In the genomic region with DNA sequence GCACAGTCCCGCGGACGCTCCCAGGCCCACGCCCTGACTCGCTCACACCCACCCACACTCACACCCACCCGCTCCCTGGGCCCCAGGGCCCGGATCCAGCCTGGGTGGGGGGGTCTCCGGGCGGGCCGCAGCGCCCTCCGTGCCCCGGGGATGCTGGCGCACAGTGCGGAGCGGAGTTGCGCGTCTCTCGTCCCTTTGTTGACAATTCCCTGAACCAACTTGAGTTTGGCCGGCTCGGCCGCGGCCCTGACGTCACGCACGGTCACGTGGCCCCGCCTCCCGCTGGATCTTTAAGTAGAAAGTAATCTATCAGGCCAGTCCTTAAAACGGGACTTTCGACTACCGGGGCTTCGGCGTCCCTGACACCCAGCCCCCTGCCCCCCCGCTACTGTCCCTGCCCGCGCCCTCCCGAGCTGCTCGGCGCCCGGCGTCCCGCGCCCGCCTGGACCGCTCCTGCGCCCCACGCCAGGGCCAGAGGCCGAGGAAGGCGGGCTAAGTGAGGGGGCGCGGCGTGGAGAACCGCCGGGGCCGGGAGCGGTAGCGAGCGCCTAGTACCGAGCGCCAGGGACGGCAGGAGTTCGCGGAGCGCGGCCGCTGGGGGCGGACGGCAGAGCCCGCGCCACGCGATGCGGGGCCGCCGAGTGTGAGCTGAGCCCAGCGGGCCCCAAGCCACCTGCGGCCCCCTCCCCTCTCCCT, we compare ENCODE assay signal across 1 cellular context.
TF ChIP-seq lines count a peak whose summit lies in the region.

Gene FOXD3 (plus strand): TSS at position 320 of the 696 bp plus-strand sequence. CDS start 492 bp downstream, outside the sequence.

TF ChIP-seq in K562, 482 proteins besides CTCF, POLR2A, EP300 and RAD21 (continued from another document and continues in another):
- TF ChIP-seq RERE (CRISPR knock-in tag; IDR thresholded peaks at IDR 0.05; ENCODE audit: borderline replicate concordance): no peak
- TF ChIP-seq HNRNPK (IDR thresholded peaks at IDR 0.05; ENCODE audit: low read depth, low read length, poor library complexity, severe bottlenecking): peak; percentile 13
- TF ChIP-seq MCM5 (IDR thresholded peaks at IDR 0.05; ENCODE audit: low read depth): no peak
- TF ChIP-seq TEAD1 (CRISPR knock-in tag; IDR thresholded peaks at IDR 0.05): peak in 1 of 2 experiments; percentile 29; a peak in 1 of 4 replicates
- TF ChIP-seq RAD51 (IDR thresholded peaks at IDR 0.05; ENCODE audit: borderline replicate concordance, low read depth): peak; percentile 92
- TF ChIP-seq ZNF764 (CRISPR knock-in tag; IDR thresholded peaks at IDR 0.05; ENCODE audit: low read depth): no peak
- no peak for TF ChIP-seq THRAP3 (IDR thresholded peaks at IDR 0.05; ENCODE audit: borderline replicate concordance)
- TF ChIP-seq SMAD2 (IDR thresholded peaks at IDR 0.05; ENCODE audit: low read depth, low read length): no peak
- no peak for TF ChIP-seq JUNB (CRISPR knock-in tag; conservative IDR thresholded peaks at IDR 0.05)
- TF ChIP-seq ZFX (CRISPR knock-in tag; IDR thresholded peaks at IDR 0.05): peak; percentile 85
- no peak; the same call in 1 of the 2 replicates for TF ChIP-seq ZBTB1 (CRISPR knock-in tag; IDR thresholded peaks at IDR 0.05; ENCODE audit: borderline replicate concordance, low read depth)
- 0 out of 2 replicates have a peak, but pooled peaks have one; percentile 37 for TF ChIP-seq CBX1 (IDR thresholded peaks at IDR 0.05; ENCODE audit: low read depth)
- no peak for TF ChIP-seq HMG20B (CRISPR knock-in tag; IDR thresholded peaks at IDR 0.05)
- TF ChIP-seq BCOR (IDR thresholded peaks at IDR 0.05): peak; percentile 28; the same call in 1 of the 2 replicates
- TF ChIP-seq CEBPB (tag; IDR thresholded peaks at IDR 0.05): no peak
- TF ChIP-seq KLF10 (CRISPR knock-in tag; IDR thresholded peaks at IDR 0.05): no peak
- no peak for TF ChIP-seq TAF15 (IDR thresholded peaks at IDR 0.05; ENCODE audit: low read depth, low read length)
- 0 out of 2 replicates have a peak, but pooled peaks have one; percentile 14 for TF ChIP-seq SOX6 (IDR thresholded peaks at IDR 0.05)
- TF ChIP-seq PURB (CRISPR knock-in tag; IDR thresholded peaks at IDR 0.05; ENCODE audit: low read depth): no peak
- no peak for TF ChIP-seq RCOR1 (IDR thresholded peaks at IDR 0.05; ENCODE audit: borderline replicate concordance in 1 of 2, low read depth in 2 of 2, low read length in 2 of 2)
- TF ChIP-seq, protein P1, sequence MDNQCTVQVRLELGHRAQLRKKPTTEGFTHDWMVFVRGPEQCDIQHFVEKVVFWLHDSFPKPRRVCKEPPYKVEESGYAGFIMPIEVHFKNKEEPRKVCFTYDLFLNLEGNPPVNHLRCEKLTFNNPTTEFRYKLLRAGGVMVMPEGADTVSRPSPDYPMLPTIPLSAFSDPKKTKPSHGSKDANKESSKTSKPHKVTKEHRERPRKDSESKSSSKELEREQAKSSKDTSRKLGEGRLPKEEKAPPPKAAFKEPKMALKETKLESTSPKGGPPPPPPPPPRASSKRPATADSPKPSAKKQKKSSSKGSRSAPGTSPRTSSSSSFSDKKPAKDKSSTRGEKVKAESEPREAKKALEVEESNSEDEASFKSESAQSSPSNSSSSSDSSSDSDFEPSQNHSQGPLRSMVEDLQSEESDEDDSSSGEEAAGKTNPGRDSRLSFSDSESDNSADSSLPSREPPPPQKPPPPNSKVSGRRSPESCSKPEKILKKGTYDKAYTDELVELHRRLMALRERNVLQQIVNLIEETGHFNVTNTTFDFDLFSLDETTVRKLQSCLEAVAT (IDR thresholded peaks at IDR 0.05): no peak
- no peak for TF ChIP-seq ZNF184 (CRISPR knock-in tag; IDR thresholded peaks at IDR 0.05)
- no peak for TF ChIP-seq GATA2 (CRISPR knock-in tag; IDR thresholded peaks at IDR 0.05)
- no peak for TF ChIP-seq ZNF134 (CRISPR knock-in tag; conservative IDR thresholded peaks at IDR 0.05)
- no peak for TF ChIP-seq ZNF232 (CRISPR knock-in tag; IDR thresholded peaks at IDR 0.05)
- peak; percentile 56; the same call in 1 of the 2 replicates for TF ChIP-seq FOXK1 (CRISPR knock-in tag; IDR thresholded peaks at IDR 0.05; ENCODE audit: borderline replicate concordance)
- TF ChIP-seq FOXA1 (IDR thresholded peaks at IDR 0.05; ENCODE audit: borderline replicate concordance): no peak
- TF ChIP-seq, protein P2, sequence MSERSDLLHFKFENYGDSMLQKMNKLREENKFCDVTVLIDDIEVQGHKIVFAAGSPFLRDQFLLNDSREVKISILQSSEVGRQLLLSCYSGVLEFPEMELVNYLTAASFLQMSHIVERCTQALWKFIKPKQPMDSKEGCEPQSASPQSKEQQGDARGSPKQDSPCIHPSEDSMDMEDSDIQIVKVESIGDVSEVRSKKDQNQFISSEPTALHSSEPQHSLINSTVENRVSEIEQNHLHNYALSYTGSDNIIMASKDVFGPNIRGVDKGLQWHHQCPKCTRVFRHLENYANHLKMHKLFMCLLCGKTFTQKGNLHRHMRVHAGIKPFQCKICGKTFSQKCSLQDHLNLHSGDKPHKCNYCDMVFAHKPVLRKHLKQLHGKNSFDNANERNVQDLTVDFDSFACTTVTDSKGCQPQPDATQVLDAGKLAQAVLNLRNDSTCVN (CRISPR knock-in tag; IDR thresholded peaks at IDR 0.05): no peak
- TF ChIP-seq, protein P3, sequence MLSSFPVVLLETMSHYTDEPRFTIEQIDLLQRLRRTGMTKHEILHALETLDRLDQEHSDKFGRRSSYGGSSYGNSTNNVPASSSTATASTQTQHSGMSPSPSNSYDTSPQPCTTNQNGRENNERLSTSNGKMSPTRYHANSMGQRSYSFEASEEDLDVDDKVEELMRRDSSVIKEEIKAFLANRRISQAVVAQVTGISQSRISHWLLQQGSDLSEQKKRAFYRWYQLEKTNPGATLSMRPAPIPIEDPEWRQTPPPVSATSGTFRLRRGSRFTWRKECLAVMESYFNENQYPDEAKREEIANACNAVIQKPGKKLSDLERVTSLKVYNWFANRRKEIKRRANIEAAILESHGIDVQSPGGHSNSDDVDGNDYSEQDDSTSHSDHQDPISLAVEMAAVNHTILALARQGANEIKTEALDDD (IDR thresholded peaks at IDR 0.05): no peak
- TF ChIP-seq NBN (IDR thresholded peaks at IDR 0.05; ENCODE audit: low read depth): no peak
- no peak for TF ChIP-seq ZNF57 (CRISPR knock-in tag; IDR thresholded peaks at IDR 0.05)
- TF ChIP-seq PHB (CRISPR knock-in tag; IDR thresholded peaks at IDR 0.05): no peak
- TF ChIP-seq PRDM10 (IDR thresholded peaks at IDR 0.05; ENCODE audit: partially characterized antibody): peak; percentile 30
- TF ChIP-seq CREM (IDR thresholded peaks at IDR 0.05; ENCODE audit: low read depth): peak; percentile 92
- no peak for TF ChIP-seq POLR2B (IDR thresholded peaks at IDR 0.05; ENCODE audit: low read depth, partially characterized antibody)
- no peak for TF ChIP-seq ZNF644 (tag; IDR thresholded peaks at IDR 0.05; ENCODE audit: low read depth)
- TF ChIP-seq, protein P4, sequence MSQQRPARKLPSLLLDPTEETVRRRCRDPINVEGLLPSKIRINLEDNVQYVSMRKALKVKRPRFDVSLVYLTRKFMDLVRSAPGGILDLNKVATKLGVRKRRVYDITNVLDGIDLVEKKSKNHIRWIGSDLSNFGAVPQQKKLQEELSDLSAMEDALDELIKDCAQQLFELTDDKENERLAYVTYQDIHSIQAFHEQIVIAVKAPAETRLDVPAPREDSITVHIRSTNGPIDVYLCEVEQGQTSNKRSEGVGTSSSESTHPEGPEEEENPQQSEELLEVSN (IDR thresholded peaks at IDR 0.05; ENCODE audit: borderline replicate concordance in 1 of 2, extremely low read depth in 1 of 2, insufficient read depth in 1 of 2, insufficient read length in 1 of 2, low read depth in 1 of 2, low read length in 1 of 2, poor library complexity in 1 of 2, severe bottlenecking in 1 of 2): peak; percentile 32 to 82
- TF ChIP-seq BRF2 (IDR thresholded peaks at IDR 0.05; ENCODE audit: borderline replicate concordance, insufficient read depth, insufficient read length): no peak
- no peak for TF ChIP-seq TEAD2 (tag; IDR thresholded peaks at IDR 0.05)
- TF ChIP-seq, protein P5, sequence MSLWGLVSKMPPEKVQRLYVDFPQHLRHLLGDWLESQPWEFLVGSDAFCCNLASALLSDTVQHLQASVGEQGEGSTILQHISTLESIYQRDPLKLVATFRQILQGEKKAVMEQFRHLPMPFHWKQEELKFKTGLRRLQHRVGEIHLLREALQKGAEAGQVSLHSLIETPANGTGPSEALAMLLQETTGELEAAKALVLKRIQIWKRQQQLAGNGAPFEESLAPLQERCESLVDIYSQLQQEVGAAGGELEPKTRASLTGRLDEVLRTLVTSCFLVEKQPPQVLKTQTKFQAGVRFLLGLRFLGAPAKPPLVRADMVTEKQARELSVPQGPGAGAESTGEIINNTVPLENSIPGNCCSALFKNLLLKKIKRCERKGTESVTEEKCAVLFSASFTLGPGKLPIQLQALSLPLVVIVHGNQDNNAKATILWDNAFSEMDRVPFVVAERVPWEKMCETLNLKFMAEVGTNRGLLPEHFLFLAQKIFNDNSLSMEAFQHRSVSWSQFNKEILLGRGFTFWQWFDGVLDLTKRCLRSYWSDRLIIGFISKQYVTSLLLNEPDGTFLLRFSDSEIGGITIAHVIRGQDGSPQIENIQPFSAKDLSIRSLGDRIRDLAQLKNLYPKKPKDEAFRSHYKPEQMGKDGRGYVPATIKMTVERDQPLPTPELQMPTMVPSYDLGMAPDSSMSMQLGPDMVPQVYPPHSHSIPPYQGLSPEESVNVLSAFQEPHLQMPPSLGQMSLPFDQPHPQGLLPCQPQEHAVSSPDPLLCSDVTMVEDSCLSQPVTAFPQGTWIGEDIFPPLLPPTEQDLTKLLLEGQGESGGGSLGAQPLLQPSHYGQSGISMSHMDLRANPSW (CRISPR knock-in tag; IDR thresholded peaks at IDR 0.05): 0 out of 2 replicates have a peak, but pooled peaks have one; percentile 53
- 0 out of 2 replicates have a peak, but pooled peaks have one; percentile 53 for TF ChIP-seq ETV5 (CRISPR knock-in tag; IDR thresholded peaks at IDR 0.05; ENCODE audit: low read depth)
- TF ChIP-seq LCOR (CRISPR knock-in tag; IDR thresholded peaks at IDR 0.05): no peak
- no peak for TF ChIP-seq MAFG (tag; conservative IDR thresholded peaks at IDR 0.05)
- TF ChIP-seq TARDBP (IDR thresholded peaks at IDR 0.05): no peak
- peak; percentile 76 for TF ChIP-seq PCBP1 (IDR thresholded peaks at IDR 0.05; ENCODE audit: low read depth, low read length, poor library complexity, severe bottlenecking)
